In the genomic region with DNA sequence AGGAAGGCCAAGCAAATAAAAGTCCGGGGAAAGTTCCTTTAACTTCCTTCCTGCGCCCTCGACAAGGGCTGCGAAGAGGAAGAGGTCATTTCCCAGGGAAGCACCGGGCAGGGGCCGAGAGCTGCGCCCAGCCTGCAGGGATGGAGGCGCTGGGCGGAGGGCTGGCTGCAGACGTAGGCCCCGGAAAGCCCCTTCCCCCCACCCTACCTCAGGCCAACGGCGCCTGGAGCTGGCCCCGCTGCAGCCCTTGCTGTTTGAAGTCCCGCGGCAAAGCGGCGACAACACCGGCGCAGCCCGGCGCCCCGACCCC, we compare ENCODE assay signal across 8 cellular contexts.
DNase-seq lines count a peak whose midpoint lies in the region; ATAC-seq and TF ChIP-seq lines count a peak whose summit lies in the region.

No MANE protein-coding gene starts in this region.

- no peak for TF ChIP-seq POLR2A in right lobe of liver (IDR thresholded peaks at IDR 0.05)

- peaks cover 0 to 44% (median 24%) of the 10 kb centered on the region in 4 donors for H3K4me1 ChIP-seq in right lobe of liver
- H3K4me1 ChIP-seq in thoracic aorta (ENCODE audit: control insufficient read depth in 1 of 2, low read depth in 2 of 2), result peaks cover 64 to 76% of the 10 kb centered on the region in 2 donors

- no peaks in the 10 kb centered on the region for H3K36me3 ChIP-seq in right lobe of liver
- H3K36me3 ChIP-seq in thoracic aorta, result no peaks in the 10 kb centered on the region

- 1% methylated on average over 16 of the region's 23 CpGs for WGBS in right lobe of liver (ENCODE audit: insufficient coverage, low coverage, low lambda C conversion rate, missing lambda C conversion rate)

- H3K27ac ChIP-seq in right lobe of liver, result peak overlapping the region; percentile 98 to 99 (median 99)
- H3K27ac ChIP-seq in thoracic aorta, result peak overlapping the region; percentile 95 to 98

- intact Hi-C loops in right lobe of liver (cut with DNase I), result loop anchor here in 1 of 2 donors (5.0 kb wide), 1 partner anchor 34 kb away; no protein-coding TSS in a partner anchor

- H3K4me3 ChIP-seq in cardiac fibroblast (replicated peaks in 1 of 2; ENCODE audit: low read depth in 2 of 2, low read length in 2 of 2) (peak overlapping the region; percentile 60 to 69), right lobe of liver (peak overlapping the region; percentile 62 to 68 (median 66)), thoracic aorta (peak overlapping the region; percentile 89)

- peak; percentile 29 for ATAC-seq in GM18909 (IDR thresholded peaks at IDR 0.05; ENCODE audit: poor library complexity, unreplicated experiment)
- ATAC-seq in right lobe of liver, result peak; percentile 25 to 43 (median 38)
- ATAC-seq in thoracic aorta (ENCODE audit: insufficient number of reproducible peaks, low FRiP score, low read depth), result no peak

- DNase-seq in ACHN (peak; percentile 22), MV-4-11 (lab: John Stamatoyannopoulos, UW) (peak; percentile 14), cardiac fibroblast (ENCODE audit: low read depth in 2 of 2) (peak; percentile 35 to 60), right lobe of liver (peak in 2 of 3 donors; percentile 64 to 71), thoracic aorta (ENCODE audit: low spot score) (no peak), SHP77 treated with DMSO at 0.1 percent for 48 hours (lab: John Stamatoyannopoulos, UW) (no peak)
- DNase-seq in stimulated activated CD4-positive, alpha-beta T cell treated with anti-CD3 and anti-CD28 coated beads, Interleukin-12 subunit alpha, Interleukin-12 subunit beta, amount 100 ng/mL, for 4 hours, result no peak

- H3K9me3 ChIP-seq in right lobe of liver, result no peaks in the 10 kb centered on the region
- no peaks in the 10 kb centered on the region for H3K9me3 ChIP-seq in thoracic aorta

- H3K27me3 ChIP-seq in right lobe of liver, result no peaks in the 10 kb centered on the region
- no peaks in the 10 kb centered on the region for H3K27me3 ChIP-seq in thoracic aorta (replicated peaks; ENCODE audit: insufficient read depth)

- in situ Hi-C loops in ACHN (cut with HindIII; ENCODE audit: low pct_ligation_motif_present, low pct_unique_long_range_greater_than_20kb, low sequenced_read_pairs), result no loop called here

- TF ChIP-seq CTCF in cardiac fibroblast (IDR thresholded peaks at IDR 0.05; ENCODE audit: low read depth, low read length), result no peak
- no peak for TF ChIP-seq CTCF in right lobe of liver (IDR thresholded peaks at IDR 0.05)
- TF ChIP-seq CTCF in thoracic aorta (IDR thresholded peaks at IDR 0.05), result no peak

Comparison
In these comparisons a context has a peak if more than half of its experiments do, and no peak if none do; other contexts are left out.
1. DNase-seq: peak in ACHN (single experiment), MV-4-11 (single experiment), cardiac fibroblast (2 of 2) and right lobe of liver (2 of 3); none in thoracic aorta (single experiment), SHP77 treated with DMSO at 0.1 percent for 48 hours (single experiment) and stimulated activated CD4-positive, alpha-beta T cell treated with anti-CD3 and anti-CD28 coated beads, Interleukin-12 subunit alpha, Interleukin-12 subunit beta, amount 100 ng/mL, for 4 hours (single experiment).
2. Peak in every context shown above with its lines, with median percentiles within 50 percentile points of each other: H3K4me3 ChIP-seq.